1 cellular context compared by ENCODE assay signal in genomic region chr11:100409267-100409666, GRCh38.
TF ChIP-seq lines count a peak whose summit lies in the region.

No MANE protein-coding gene starts in this region.

TF ChIP-seq in HepG2, 621 proteins besides CTCF, POLR2A, EP300 and RAD21:
- TF ChIP-seq ZNF281 (CRISPR knock-in tag; IDR thresholded peaks at IDR 0.05; ENCODE audit: borderline replicate concordance), result peak; percentile 61; the same call in 1 of the 2 replicates
